8 cellular contexts compared by ENCODE assay signal in genomic region chr2:191833356-191833755, GRCh38.
"Had no signal": no experiment of that assay in that cellular context is flagged by ENCODE, and none has a peak within 500 bp of the region (broad histone marks: within the 10 kb centered on the region; RNA-seq: fewer than 3 reads in every experiment).

No MANE protein-coding gene starts in this region.

- H3K27ac ChIP-seq: GM23248 had no signal

- H3K4me3 ChIP-seq: GM23248, HAP-1 had no signal

- H3K9ac ChIP-seq: GM23248 had no signal

- ATAC-seq: HCT116 had no signal

- H3K36me3 ChIP-seq: HAP-1 had no signal

- DNase-seq: GM23248, GOT3, H7, HFFc6, IMR-90 had no signal

- H3K9me3 ChIP-seq: HAP-1 had no signal

- H2AFZ ChIP-seq: GM23248 had no signal

- FAIRE-seq: HTR-8/SVneo had no signal
